ENCODE assay signal across 1 cellular context in genomic region chr4:159105761-159106243, GRCh38.
TF ChIP-seq lines count a peak whose summit lies in the region.

No MANE protein-coding gene starts in this region.

TF ChIP-seq in HEK293, 187 proteins besides CTCF, POLR2A, EP300 and RAD21 (continued from another document):
- TF ChIP-seq PRDM2 (tag by site-specific recombination; IDR thresholded peaks at IDR 0.05; ENCODE audit: borderline replicate concordance): no peak
- TF ChIP-seq ZNF426 (tag by site-specific recombination; IDR thresholded peaks at IDR 0.05): no peak
- no peak for TF ChIP-seq ZNF548 (tag by site-specific recombination; IDR thresholded peaks at IDR 0.05)
- peak; percentile 98 for TF ChIP-seq ZFP69B (tag by site-specific recombination; IDR thresholded peaks at IDR 0.05)
- TF ChIP-seq SALL2 (tag by site-specific recombination; IDR thresholded peaks at IDR 0.05; ENCODE audit: borderline replicate concordance): no peak
- TF ChIP-seq OSR2 (tag by site-specific recombination; IDR thresholded peaks at IDR 0.05): 0 out of 2 replicates have a peak, but pooled peaks have one; percentile 28
- no peak for TF ChIP-seq ZNF202 (tag by site-specific recombination; IDR thresholded peaks at IDR 0.05; ENCODE audit: borderline replicate concordance)
- TF ChIP-seq INSM2 (tag by site-specific recombination; IDR thresholded peaks at IDR 0.05): peak; percentile 61; the same call in 1 of the 2 replicates
- no peak for TF ChIP-seq ZNF670 (tag by site-specific recombination; IDR thresholded peaks at IDR 0.05; ENCODE audit: low read depth)
- TF ChIP-seq HIC1 (tag by site-specific recombination; IDR thresholded peaks at IDR 0.05): peak; percentile 63
- TF ChIP-seq BCL11A (tag by site-specific recombination; IDR thresholded peaks at IDR 0.05; ENCODE audit: low read depth): peak; percentile 64; the same call in 1 of the 2 replicates
- TF ChIP-seq ZNF830 (tag by site-specific recombination; IDR thresholded peaks at IDR 0.05; ENCODE audit: low read depth): no peak
- no peak for TF ChIP-seq ZNF280D (tag by site-specific recombination; IDR thresholded peaks at IDR 0.05)
- no peak for TF ChIP-seq GLI4 (tag by site-specific recombination; IDR thresholded peaks at IDR 0.05)
- TF ChIP-seq, protein P1, sequence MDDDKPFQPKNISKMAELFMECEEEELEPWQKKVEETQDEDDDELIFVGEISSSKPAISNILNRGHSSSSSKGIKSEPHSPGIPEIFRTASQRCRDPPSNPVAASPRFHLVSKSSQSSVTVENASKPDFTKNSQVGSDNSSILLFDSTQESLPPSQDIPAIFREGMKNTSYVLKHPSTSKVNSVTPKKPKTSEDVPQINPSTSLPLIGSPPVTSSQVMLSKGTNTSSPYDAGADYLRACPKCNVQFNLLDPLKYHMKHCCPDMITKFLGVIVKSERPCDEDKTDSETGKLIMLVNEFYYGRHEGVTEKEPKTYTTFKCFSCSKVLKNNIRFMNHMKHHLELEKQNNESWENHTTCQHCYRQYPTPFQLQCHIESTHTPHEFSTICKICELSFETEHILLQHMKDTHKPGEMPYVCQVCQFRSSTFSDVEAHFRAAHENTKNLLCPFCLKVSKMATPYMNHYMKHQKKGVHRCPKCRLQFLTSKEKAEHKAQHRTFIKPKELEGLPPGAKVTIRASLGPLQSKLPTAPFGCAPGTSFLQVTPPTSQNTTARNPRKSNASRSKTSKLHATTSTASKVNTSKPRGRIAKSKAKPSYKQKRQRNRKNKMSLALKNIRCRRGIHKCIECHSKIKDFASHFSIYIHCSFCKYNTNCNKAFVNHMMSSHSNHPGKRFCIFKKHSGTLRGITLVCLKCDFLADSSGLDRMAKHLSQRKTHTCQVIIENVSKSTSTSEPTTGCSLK (tag by site-specific recombination; IDR thresholded peaks at IDR 0.05): no peak
- no peak for TF ChIP-seq ZNF175 (tag by site-specific recombination; IDR thresholded peaks at IDR 0.05)
- TF ChIP-seq ZNF629 (tag by site-specific recombination; IDR thresholded peaks at IDR 0.05): peak; percentile 95
- TF ChIP-seq, protein P2, sequence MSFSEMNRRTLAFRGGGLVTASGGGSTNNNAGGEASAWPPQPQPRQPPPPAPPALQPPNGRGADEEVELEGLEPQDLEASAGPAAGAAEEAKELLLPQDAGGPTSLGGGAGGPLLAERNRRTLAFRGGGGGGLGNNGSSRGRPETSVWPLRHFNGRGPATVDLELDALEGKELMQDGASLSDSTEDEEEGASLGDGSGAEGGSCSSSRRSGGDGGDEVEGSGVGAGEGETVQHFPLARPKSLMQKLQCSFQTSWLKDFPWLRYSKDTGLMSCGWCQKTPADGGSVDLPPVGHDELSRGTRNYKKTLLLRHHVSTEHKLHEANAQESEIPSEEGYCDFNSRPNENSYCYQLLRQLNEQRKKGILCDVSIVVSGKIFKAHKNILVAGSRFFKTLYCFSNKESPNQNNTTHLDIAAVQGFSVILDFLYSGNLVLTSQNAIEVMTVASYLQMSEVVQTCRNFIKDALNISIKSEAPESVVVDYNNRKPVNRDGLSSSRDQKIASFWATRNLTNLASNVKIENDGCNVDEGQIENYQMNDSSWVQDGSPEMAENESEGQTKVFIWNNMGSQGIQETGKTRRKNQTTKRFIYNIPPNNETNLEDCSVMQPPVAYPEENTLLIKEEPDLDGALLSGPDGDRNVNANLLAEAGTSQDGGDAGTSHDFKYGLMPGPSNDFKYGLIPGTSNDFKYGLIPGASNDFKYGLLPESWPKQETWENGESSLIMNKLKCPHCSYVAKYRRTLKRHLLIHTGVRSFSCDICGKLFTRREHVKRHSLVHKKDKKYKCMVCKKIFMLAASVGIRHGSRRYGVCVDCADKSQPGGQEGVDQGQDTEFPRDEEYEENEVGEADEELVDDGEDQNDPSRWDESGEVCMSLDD (tag by site-specific recombination; IDR thresholded peaks at IDR 0.05): no peak
- no peak for TF ChIP-seq ZNF354C (tag by site-specific recombination; IDR thresholded peaks at IDR 0.05; ENCODE audit: borderline replicate concordance, low read depth)
- peak; percentile 37 for TF ChIP-seq ATF2 (tag by site-specific recombination; IDR thresholded peaks at IDR 0.05; ENCODE audit: low read depth)
- peak; percentile 88 for TF ChIP-seq KLF10 (tag by site-specific recombination; IDR thresholded peaks at IDR 0.05)
- peak; percentile 31 for TF ChIP-seq SP2 (tag by site-specific recombination; IDR thresholded peaks at IDR 0.05)
- TF ChIP-seq ZNF221 (tag by site-specific recombination; IDR thresholded peaks at IDR 0.05; ENCODE audit: borderline replicate concordance): no peak
- no peak for TF ChIP-seq ZNF624 (tag by site-specific recombination; IDR thresholded peaks at IDR 0.05)
- no peak for TF ChIP-seq ZNF335 (tag by site-specific recombination; conservative IDR thresholded peaks at IDR 0.05)
- no peak for TF ChIP-seq ZNF596 (tag by site-specific recombination; IDR thresholded peaks at IDR 0.05)
- no peak; the same call in 1 of the 2 replicates for TF ChIP-seq ZNF391 (tag by site-specific recombination; IDR thresholded peaks at IDR 0.05; ENCODE audit: borderline replicate concordance, low read depth)
- TF ChIP-seq ZNF529 (tag by site-specific recombination; IDR thresholded peaks at IDR 0.05; ENCODE audit: insufficient replicate concordance): no peak
- TF ChIP-seq, protein P3, sequence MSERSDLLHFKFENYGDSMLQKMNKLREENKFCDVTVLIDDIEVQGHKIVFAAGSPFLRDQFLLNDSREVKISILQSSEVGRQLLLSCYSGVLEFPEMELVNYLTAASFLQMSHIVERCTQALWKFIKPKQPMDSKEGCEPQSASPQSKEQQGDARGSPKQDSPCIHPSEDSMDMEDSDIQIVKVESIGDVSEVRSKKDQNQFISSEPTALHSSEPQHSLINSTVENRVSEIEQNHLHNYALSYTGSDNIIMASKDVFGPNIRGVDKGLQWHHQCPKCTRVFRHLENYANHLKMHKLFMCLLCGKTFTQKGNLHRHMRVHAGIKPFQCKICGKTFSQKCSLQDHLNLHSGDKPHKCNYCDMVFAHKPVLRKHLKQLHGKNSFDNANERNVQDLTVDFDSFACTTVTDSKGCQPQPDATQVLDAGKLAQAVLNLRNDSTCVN (tag by site-specific recombination; optimal IDR thresholded peaks at IDR 0.05): no peak
- TF ChIP-seq ZEB2 (tag by site-specific recombination; IDR thresholded peaks at IDR 0.05): peak; percentile 80
- no peak for TF ChIP-seq PRDM1 (tag by site-specific recombination; IDR thresholded peaks at IDR 0.05)
- TF ChIP-seq HOXA7 (CRISPR knock-in tag; IDR thresholded peaks at IDR 0.05; ENCODE audit: borderline replicate concordance): no peak
- no peak for TF ChIP-seq ZNF214 (tag by site-specific recombination; IDR thresholded peaks at IDR 0.05; ENCODE audit: borderline replicate concordance)
TF ChIP-seq in HEK293: peak in this region for 28.
